Comparison of ENCODE assay signal across 34 cellular contexts in genomic region chr6:46573140-46573539, GRCh38.
"Had no signal": no experiment of that assay in that cellular context is flagged by ENCODE, and none has a peak within 500 bp of the region (broad histone marks: within the 10 kb centered on the region; RNA-seq: fewer than 3 reads in every experiment).

No MANE protein-coding gene starts in this region.

- H3K36me3 ChIP-seq: brain microvascular endothelial cell, WERI-Rb-1 had no signal

- H3K27me3 Mint-ChIP-seq: dendritic cell treated with granulocyte-macrophage colony-stimulating factor and Interleukin-4, amounts not matched to agents 40 ng/mL and 50 ng/mL, for 4 days had no signal

- H3K4me3 Mint-ChIP-seq: activated B cell treated with CpG ODN at 0.5 μM for 24 hours; activated naive CD4-positive, alpha-beta T cell treated with anti-CD3 and anti-CD28 coated beads for 36 hours; activated naive CD4-positive, alpha-beta T cell treated with anti-CD3 and anti-CD28 coated beads, Interleukin-2, amount 50 U/mL, for 24 hours; activated naive CD8-positive, alpha-beta T cell treated with anti-CD3 and anti-CD28 coated beads, Interleukin-2, amount 10 ng/mL, durations not matched to agents 7 days and 5 days; activated T-helper 1 cell treated with anti-CD3 and anti-CD28 coated beads, Interleukin-12 subunit alpha, Interleukin-12 subunit beta, Interleukin-2, Interleukin-4 antibody, amounts not matched to agents 30 ng/mL and 10 ng/mL and 1 ng/mL, durations not matched to agents 14 hours and 24 hours and 36 hours; central memory CD8-positive, alpha-beta T cell; dendritic cell treated with granulocyte-macrophage colony-stimulating factor and Interleukin-4, amounts not matched to agents 40 ng/mL and 50 ng/mL, for 4 days; endodermal cell; T-helper 17 cell; T-helper 2 cell treated with Interferon-gamma antibody and Interleukin-4, amounts not matched to agents 5 μg/mL and 100 μg/mL, for 36 hours had no signal

- DNase-seq: activated B cell treated with CpG ODN at 0.5 μM for 24 hours; activated CD4-positive, alpha-beta T cell treated with anti-CD3 and anti-CD28 coated beads for 48 hours; activated CD4-positive, alpha-beta T cell treated with anti-CD3 and anti-CD28 coated beads, Interleukin-2, amount 50 U/mL, for 1 hour; activated CD4-positive, alpha-beta T cell treated with anti-CD3 and anti-CD28 coated beads, Interleukin-2, amount 50 U/mL, for 48 hours; activated CD8-positive, alpha-beta memory T cell treated with anti-CD3 and anti-CD28 coated beads, Interleukin-2, amount 50 U/mL, for 4 hours; activated effector memory CD4-positive, alpha-beta T cell treated with anti-CD3 and anti-CD28 coated beads, Interleukin-2, amount 50 U/mL, for 16 hours; activated naive CD4-positive, alpha-beta T cell treated with anti-CD3 and anti-CD28 coated beads for 36 hours; activated naive CD8-positive, alpha-beta T cell treated with anti-CD3 and anti-CD28 coated beads, Interleukin-2, amount 10 ng/mL, durations not matched to agents 7 days and 5 days; activated T-cell treated with anti-CD3 and anti-CD28 coated beads, Interleukin-2, amount 50 U/mL, for 1 hour; activated T-cell treated with anti-CD3 and anti-CD28 coated beads, Interleukin-2, amount 50 U/mL, for 48 hours; amniotic stem cell; anterior cingulate cortex; brain microvascular endothelial cell; dorsolateral prefrontal cortex; effector memory CD4-positive, alpha-beta T cell; endodermal cell; foreskin fibroblast; head of caudate nucleus; T-helper 1 cell; T-helper 17 cell; T1000; WERI-Rb-1 had no signal

- H3K9me3 Mint-ChIP-seq: activated naive CD8-positive, alpha-beta T cell treated with anti-CD3 and anti-CD28 coated beads, Interleukin-2, amount 10 ng/mL, durations not matched to agents 7 days and 5 days; activated T-helper 1 cell treated with anti-CD3 and anti-CD28 coated beads, Interleukin-12 subunit alpha, Interleukin-12 subunit beta, Interleukin-2, Interleukin-4 antibody, amounts not matched to agents 30 ng/mL and 10 ng/mL and 1 ng/mL, durations not matched to agents 14 hours and 24 hours and 36 hours; T-helper 2 cell treated with Interferon-gamma antibody and Interleukin-4, amounts not matched to agents 5 μg/mL and 100 μg/mL, for 36 hours had no signal

- FAIRE-seq: astrocyte, bronchial epithelial cell, frontal cortex had no signal

- H3K27ac ChIP-seq: brain microvascular endothelial cell, coronary artery, dorsolateral prefrontal cortex, WERI-Rb-1 had no signal

- H3K27ac Mint-ChIP-seq: activated B cell treated with CpG ODN at 0.5 μM for 24 hours; activated naive CD4-positive, alpha-beta T cell treated with anti-CD3 and anti-CD28 coated beads for 36 hours; activated naive CD4-positive, alpha-beta T cell treated with anti-CD3 and anti-CD28 coated beads, Interleukin-2, amount 50 U/mL, for 24 hours; activated naive CD8-positive, alpha-beta T cell treated with anti-CD3 and anti-CD28 coated beads, Interleukin-2, amount 10 ng/mL, durations not matched to agents 7 days and 5 days; activated T-helper 1 cell treated with anti-CD3 and anti-CD28 coated beads, Interleukin-12 subunit alpha, Interleukin-12 subunit beta, Interleukin-2, Interleukin-4 antibody, amounts not matched to agents 30 ng/mL and 10 ng/mL and 1 ng/mL, durations not matched to agents 14 hours and 24 hours and 36 hours; activated T-helper 2 cell treated with anti-CD3 and anti-CD28 coated beads, Interferon-gamma antibody, Interleukin-2, Interleukin-4, amounts not matched to agents 10 μg/mL and 5 μg/mL and 100 μg/mL, durations not matched to agents 14 hours and 24 hours and 36 hours; dendritic cell treated with granulocyte-macrophage colony-stimulating factor and Interleukin-4, amounts not matched to agents 40 ng/mL and 50 ng/mL, for 4 days; endodermal cell; T-helper 17 cell; T-helper 2 cell treated with Interferon-gamma antibody and Interleukin-4, amounts not matched to agents 5 μg/mL and 100 μg/mL, for 36 hours had no signal

- H3K27me3 ChIP-seq: brain microvascular endothelial cell, dorsolateral prefrontal cortex had no signal

- H3K36me3 Mint-ChIP-seq: activated naive CD4-positive, alpha-beta T cell treated with anti-CD3 and anti-CD28 coated beads, Interleukin-2, amount 50 U/mL, for 24 hours; activated naive CD8-positive, alpha-beta T cell treated with anti-CD3 and anti-CD28 coated beads, Interleukin-2, amount 10 ng/mL, durations not matched to agents 7 days and 5 days had no signal

- H3K4me1 Mint-ChIP-seq: activated B cell treated with CpG ODN at 0.5 μM for 24 hours; activated naive CD4-positive, alpha-beta T cell treated with anti-CD3 and anti-CD28 coated beads, Interleukin-2, amount 50 U/mL, for 24 hours; central memory CD8-positive, alpha-beta T cell; endodermal cell; T-helper 17 cell had no signal

- H3K4me3 ChIP-seq: coronary artery, dorsolateral prefrontal cortex had no signal

- ATAC-seq: activated CD4-positive, CD25-positive, alpha-beta regulatory T cell treated with anti-CD3 and anti-CD28 coated beads, Interleukin-2, amount 50 U/mL, for 24 hours; esophagus mucosa; T-helper 17 cell had no signal
